ENCODE assay signal across 25 cellular contexts in the genomic region with DNA sequence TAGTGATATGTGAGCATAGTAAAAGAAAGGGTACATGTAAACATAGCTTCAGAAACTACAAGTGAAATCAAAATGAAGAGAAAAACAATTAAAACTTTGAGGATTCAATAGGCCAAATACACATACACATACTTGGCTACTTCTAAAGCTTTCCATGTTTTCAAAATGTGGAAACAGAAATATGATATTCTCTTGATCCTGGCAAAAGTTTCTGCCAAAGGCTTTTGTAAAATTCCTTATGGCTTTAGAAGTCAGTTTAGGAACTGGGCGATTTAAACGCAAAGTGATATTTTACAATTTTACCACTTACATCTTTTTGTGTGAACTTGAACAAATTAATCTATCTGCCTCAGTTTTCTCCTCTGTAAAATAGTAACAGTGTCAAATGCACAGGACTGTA.
"Had no signal": no experiment of that assay in that cellular context is flagged by ENCODE, and none has a peak within 500 bp of the region (broad histone marks: within the 10 kb centered on the region; RNA-seq: fewer than 3 reads in every experiment).

No MANE protein-coding gene starts in this region.

- H3K9ac ChIP-seq: neural progenitor cell had no signal

- H3K9me3 ChIP-seq: colonic mucosa, esophagus muscularis mucosa, gastrocnemius medialis, heart left ventricle, mucosa of descending colon, prostate gland, right atrium auricular region, sigmoid colon, spleen, thoracic aorta, tibial nerve, upper lobe of left lung had no signal

- H3K79me2 ChIP-seq: hepatocyte had no signal

- H3K27me3 ChIP-seq: colonic mucosa, esophagus muscularis mucosa, gastrocnemius medialis, heart left ventricle, hepatocyte, neural progenitor cell, right atrium auricular region, sigmoid colon, spleen, tibial nerve, upper lobe of left lung had no signal

- DNase-seq: colonic mucosa; dermis blood vessel endothelial cell; effector memory CD4-positive, alpha-beta T cell; foreskin fibroblast; gastrocnemius medialis; heart left ventricle; kidney; mesenchymal stem cell; mucosa of descending colon; naive thymus-derived CD4-positive, alpha-beta T cell; sigmoid colon; spleen; stimulated activated CD4-positive, alpha-beta T cell treated with anti-CD3 and anti-CD28 coated beads, Interleukin-4, amount 100 ng/mL, for 4 hours; stimulated activated naive CD8-positive, alpha-beta T cell treated with anti-CD3 and anti-CD28 coated beads, Interleukin-15, Interleukin-2, amounts not matched to agents 100 U/mL and 50 U/mL, for 24 hours; upper lobe of left lung had no signal

- H3K4me1 ChIP-seq: colonic mucosa, esophagus muscularis mucosa, gastrocnemius medialis, heart left ventricle, prostate gland, right atrium auricular region, sigmoid colon, spleen, tibial nerve, upper lobe of left lung had no signal

- H3K27ac ChIP-seq: colonic mucosa, esophagus muscularis mucosa, gastrocnemius medialis, heart left ventricle, hepatocyte, neural progenitor cell, prostate gland, right atrium auricular region, sigmoid colon, skin epidermis, spleen, thoracic aorta, tibial nerve, upper lobe of left lung had no signal

- FAIRE-seq: endothelial cell of umbilical vein, urothelium cell line had no signal

- H3K4me3 ChIP-seq: colonic mucosa, esophagus muscularis mucosa, gastrocnemius medialis, heart left ventricle, hepatocyte, mucosa of descending colon, neural progenitor cell, prostate gland, right atrium auricular region, sigmoid colon, skin epidermis, spleen, thoracic aorta, tibial nerve, upper lobe of left lung had no signal

- H2AFZ ChIP-seq: hepatocyte, neural progenitor cell had no signal

- H3K36me3 ChIP-seq: colonic mucosa, esophagus muscularis mucosa, gastrocnemius medialis, heart left ventricle, neural progenitor cell, prostate gland, right atrium auricular region, sigmoid colon, spleen, thoracic aorta, tibial nerve, upper lobe of left lung had no signal

- H3K4me2 ChIP-seq: hepatocyte, neural progenitor cell had no signal
